ENCODE assay signal across 20 cellular contexts in genomic region chr14:101215266-101215665, GRCh38.
DNase-seq lines count a peak whose midpoint lies in the region; ATAC-seq and TF ChIP-seq lines count a peak whose summit lies in the region.
"Had no signal": no experiment of that assay in that cellular context is flagged by ENCODE, and none has a peak within 500 bp of the region (broad histone marks: within the 10 kb centered on the region; RNA-seq: fewer than 3 reads in every experiment).

No MANE protein-coding gene starts in this region.

- H3K9me3 Mint-ChIP-seq in CD14-positive monocyte (peaks cover 7 to 26% (median 13%) of the 10 kb centered on the region in 7 donors), H9 (peaks cover 11 to 15% of the 10 kb centered on the region in 2 experiments)

- H4K8ac ChIP-seq in H9 (replicated peaks; ENCODE audit: insufficient read length, low read depth, low read length) = no peak overlapping the region

- no peak overlapping the region for H2AFZ ChIP-seq in H9 (ENCODE audit: low read length)
- H2AFZ ChIP-seq: GM23338 had no signal

- H3K27me3 ChIP-seq in H9 (ENCODE audit: insufficient read depth, low read length) = no peaks in the 10 kb centered on the region

- H3T11ph ChIP-seq in H9 (ENCODE audit: low read length) = no peak overlapping the region

- H3K56ac ChIP-seq in H9 (ENCODE audit: insufficient read length, low read depth, low read length) = no peak overlapping the region

- H2BK12ac ChIP-seq in H9 (ENCODE audit: insufficient read length, low read depth, low read length) = no peak overlapping the region

- H2BK20ac ChIP-seq in H9 (ENCODE audit: low read depth, low read length, poor library complexity, severe bottlenecking) = no peak overlapping the region

- H3K27ac ChIP-seq in H9 (ENCODE audit: insufficient read length, low read depth, low read length) = no peak overlapping the region
- H3K27ac ChIP-seq: KMS-11, RWPE1 had no signal

- H4K20me1 ChIP-seq in H9 (ENCODE audit: control insufficient read depth, insufficient read depth, insufficient read length) = no peaks in the 10 kb centered on the region

- TF ChIP-seq CTCF in CD14-positive monocyte (IDR thresholded peaks at IDR 0.05) (no peak), H9 (conservative IDR thresholded peaks at IDR 0.05) (no peak)

- H3K23ac ChIP-seq in H9 (ENCODE audit: insufficient read length, low read depth, low read length) = no peak overlapping the region

- H4K91ac ChIP-seq in H9 (ENCODE audit: insufficient read length, low read depth, low read length) = no peak overlapping the region

- H2BK5ac ChIP-seq in H9 (ENCODE audit: insufficient read length, low read length) = no peak overlapping the region

- ATAC-seq in sciatic nerve (no peak), GM21786 (IDR thresholded peaks at IDR 0.05; ENCODE audit: unreplicated experiment) (no peak)
- ATAC-seq: GM23338, HCT116 had no signal

- H3K27me3 Mint-ChIP-seq in CD14-positive monocyte (ENCODE audit: low read depth in 3 of 3) (peaks cover 0 to 4% (median 2%) of the 10 kb centered on the region in 3 donors), H9 (ENCODE audit: low read depth) (peaks cover 18% of the 10 kb centered on the region)
- H3K27me3 Mint-ChIP-seq: CD4-positive, alpha-beta T cell had no signal

- H3K4me2 ChIP-seq in H9 (ENCODE audit: insufficient read depth, insufficient read length, low read length) = no peak overlapping the region
- H3K4me2 ChIP-seq: GM23338, KMS-11 had no signal

- H3K18ac ChIP-seq in H9 (ENCODE audit: insufficient read length, low read depth, low read length) = no peak overlapping the region

- intact Hi-C loops in CD14-positive monocyte (cut with micrococcal nuclease) = no loop called here
- intact Hi-C loops in sciatic nerve (cut with DNase I) = no loop called here

- no peak overlapping the region for H4K5ac ChIP-seq in H9 (ENCODE audit: insufficient read length, low read depth, low read length)

- H3K36me3 Mint-ChIP-seq in CD14-positive monocyte (no peaks in the 10 kb centered on the region), H9 (ENCODE audit: insufficient read depth in 1 of 3, low read depth in 3 of 3) (peaks cover 0 to 3% (median 2%) of the 10 kb centered on the region in 3 experiments; a peak in 4 of 7 replicates)

- H3K79me2 ChIP-seq in H9 (ENCODE audit: insufficient read depth, low read length) = no peaks in the 10 kb centered on the region

- no peaks in the 10 kb centered on the region for H3K4me1 ChIP-seq in H9 (ENCODE audit: insufficient read depth, low read length)

- H3K4me1 Mint-ChIP-seq in CD14-positive monocyte (no peaks in the 10 kb centered on the region), H9 (peaks cover 8% of the 10 kb centered on the region in 2 experiments)

- no peak overlapping the region for H2BK120ac ChIP-seq in H9 (ENCODE audit: low read depth, low read length, poor library complexity, severe bottlenecking)

- no peak overlapping the region for H2AK5ac ChIP-seq in H9 (ENCODE audit: insufficient read length, low read length)

- DNase-seq in CD14-positive monocyte (ENCODE audit: low spot score) = peak; percentile 21
- peak; percentile 4 for DNase-seq in H9
- DNase-seq in islet precursor cell = peak; percentile 22
- DNase-seq in sciatic nerve (ENCODE audit: low spot score) = peak; percentile 40
- no peak for DNase-seq in HCEC 1CT
- DNase-seq in foreskin melanocyte = no peak
- no peak for DNase-seq in activated gamma-delta T cell treated with Interleukin-2 at 50 U/mL for 16 hours
- DNase-seq: NCI-H1092 treated with DMSO at 0.1 percent for 48 hours, NCI-H1436 treated with DMSO at 0.1 percent for 48 hours, NCI-H2029, NCI-H2227 treated with DMSO at 0.1 percent for 48 hours, NCI-H510A treated with DMSO at 0.1 percent for 48 hours, NCI-H748 treated with DMSO at 0.1 percent for 48 hours, SHP77 treated with DMSO at 0.1 percent for 48 hours had no signal

- no peaks in the 10 kb centered on the region for H3K23me2 ChIP-seq in H9 (ENCODE audit: insufficient read length, low read depth, low read length, poor library complexity, severe bottlenecking)

- no peaks in the 10 kb centered on the region for H3K9me3 ChIP-seq in H9 (ENCODE audit: control insufficient read depth, low read depth, low read length)

- no peak overlapping the region for H3K14ac ChIP-seq in H9 (ENCODE audit: insufficient read depth, low read length)

- H3K4ac ChIP-seq in H9 (ENCODE audit: low read depth, low read length) = no peak overlapping the region

- H3K9ac ChIP-seq in H9 (ENCODE audit: extremely low read depth, insufficient read length, low read length) = no peak overlapping the region
- H3K9ac ChIP-seq: KMS-11 had no signal

- WGBS in H9 (ENCODE audit: extremely low coverage, insufficient read length, low lambda C conversion rate) = no CpG with 5 or more reads among the region's 5 CpGs

- no peaks in the 10 kb centered on the region for H3K79me1 ChIP-seq in H9 (ENCODE audit: insufficient read depth, low read depth, low read length, poor library complexity, severe bottlenecking)

- no peak overlapping the region for H2BK15ac ChIP-seq in H9 (ENCODE audit: low read depth, low read length)

- H3K27ac Mint-ChIP-seq in CD14-positive monocyte (no peak overlapping the region), H9 (no peak overlapping the region)
- H3K27ac Mint-ChIP-seq: CD4-positive, alpha-beta T cell; GM23338 had no signal

- no peak overlapping the region for H3K4me3 Mint-ChIP-seq in CD14-positive monocyte
- H3K4me3 Mint-ChIP-seq in H9 = no peak overlapping the region; a peak in 1 of 5 replicates
- H3K4me3 Mint-ChIP-seq: CD4-positive, alpha-beta T cell; GM23338 had no signal

Comparison
In these comparisons a context has a peak if more than half of its experiments do, and no peak if none do; other contexts are left out.
1. DNase-seq: peak in CD14-positive monocyte (single experiment), H9 (single experiment), islet precursor cell (single experiment) and sciatic nerve (single experiment); none in HCEC 1CT (single experiment), foreskin melanocyte (single experiment) and activated gamma-delta T cell treated with Interleukin-2 at 50 U/mL for 16 hours (single experiment).